1 cellular context compared by ENCODE assay signal in genomic region chr14:73613419-73613963, GRCh38.
TF ChIP-seq lines count a peak whose summit lies in the region.

No MANE protein-coding gene starts in this region.

TF ChIP-seq in HepG2, 621 proteins besides CTCF, POLR2A, EP300 and RAD21:
- TF ChIP-seq SOX5 (CRISPR knock-in tag; IDR thresholded peaks at IDR 0.05; ENCODE audit: borderline replicate concordance) (peak; percentile 46; the same call in 1 of the 2 replicates), KMT2B (CRISPR knock-in tag; IDR thresholded peaks at IDR 0.05) (no peak), KAT7 (CRISPR knock-in tag; IDR thresholded peaks at IDR 0.05; ENCODE audit: borderline replicate concordance) (0 out of 2 replicates have a peak, but pooled peaks have one; percentile 11), ZFX (CRISPR knock-in tag; IDR thresholded peaks at IDR 0.05; ENCODE audit: low read depth) (no peak), GFI1 (CRISPR knock-in tag; IDR thresholded peaks at IDR 0.05; ENCODE audit: borderline replicate concordance) (0 out of 2 replicates have a peak, but pooled peaks have one; percentile 56), HES4 (CRISPR knock-in tag; IDR thresholded peaks at IDR 0.05; ENCODE audit: borderline replicate concordance) (no peak), ZNF264 (CRISPR knock-in tag; IDR thresholded peaks at IDR 0.05) (no peak), ZNF101 (CRISPR knock-in tag; IDR thresholded peaks at IDR 0.05; ENCODE audit: borderline replicate concordance, low read depth) (no peak), ZNF142 (CRISPR knock-in tag; IDR thresholded peaks at IDR 0.05) (no peak), HDAC2 (CRISPR knock-in tag; IDR thresholded peaks at IDR 0.05) (0 out of 2 replicates have a peak, but pooled peaks have one; percentile 8), ZNF768 (CRISPR knock-in tag; IDR thresholded peaks at IDR 0.05) (peak; percentile 58; the same call in 1 of the 2 replicates), GATAD1 (CRISPR knock-in tag; IDR thresholded peaks at IDR 0.05) (no peak), SOX6 (IDR thresholded peaks at IDR 0.05) (no peak), SOX6 (CRISPR knock-in tag; IDR thresholded peaks at IDR 0.05) (0 out of 2 replicates have a peak, but pooled peaks have one; percentile 12), IKZF5 (CRISPR knock-in tag; IDR thresholded peaks at IDR 0.05) (no peak), FOXA1 (IDR thresholded peaks at IDR 0.05) (no peak), FOXA1 (CRISPR knock-in tag; IDR thresholded peaks at IDR 0.05) (peak; percentile 77), ZNF792 (CRISPR knock-in tag; IDR thresholded peaks at IDR 0.05) (0 out of 2 replicates have a peak, but pooled peaks have one; percentile 11), MYNN (CRISPR knock-in tag; IDR thresholded peaks at IDR 0.05; ENCODE audit: low read depth) (no peak), KDM1A (CRISPR knock-in tag; IDR thresholded peaks at IDR 0.05) (no peak), NKX3-1 (CRISPR knock-in tag; IDR thresholded peaks at IDR 0.05) (no peak), ZNF772 (CRISPR knock-in tag; IDR thresholded peaks at IDR 0.05) (no peak), FOXA3 (CRISPR knock-in tag; IDR thresholded peaks at IDR 0.05) (peak; percentile 62), PITX1 (CRISPR knock-in tag; IDR thresholded peaks at IDR 0.05) (peak; percentile 18; the same call in 1 of the 2 replicates), CSRNP2 (CRISPR knock-in tag; conservative IDR thresholded peaks at IDR 0.05; ENCODE audit: low read depth) (no peak), ZNF629 (CRISPR knock-in tag; conservative IDR thresholded peaks at IDR 0.05) (peak; percentile 50), SOX13 (IDR thresholded peaks at IDR 0.05) (no peak), SOX13 (CRISPR knock-in tag; conservative IDR thresholded peaks at IDR 0.05 in 1 of 2, IDR thresholded peaks at IDR 0.05 in 1 of 2) (peak in 1 of 2 experiments; percentile 54; a peak in 1 of 4 replicates), ZGPAT (CRISPR knock-in tag; IDR thresholded peaks at IDR 0.05) (no peak), ZBTB37 (CRISPR knock-in tag; IDR thresholded peaks at IDR 0.05) (no peak), ZKSCAN8 (CRISPR knock-in tag; IDR thresholded peaks at IDR 0.05; ENCODE audit: borderline replicate concordance) (peak; percentile 87), ZNF883 (CRISPR knock-in tag; IDR thresholded peaks at IDR 0.05; ENCODE audit: not compliant biosample characterization) (no peak), RCOR2 (CRISPR knock-in tag; IDR thresholded peaks at IDR 0.05) (peak; percentile 5; the same call in 1 of the 2 replicates)
- TF ChIP-seq, protein P1, sequence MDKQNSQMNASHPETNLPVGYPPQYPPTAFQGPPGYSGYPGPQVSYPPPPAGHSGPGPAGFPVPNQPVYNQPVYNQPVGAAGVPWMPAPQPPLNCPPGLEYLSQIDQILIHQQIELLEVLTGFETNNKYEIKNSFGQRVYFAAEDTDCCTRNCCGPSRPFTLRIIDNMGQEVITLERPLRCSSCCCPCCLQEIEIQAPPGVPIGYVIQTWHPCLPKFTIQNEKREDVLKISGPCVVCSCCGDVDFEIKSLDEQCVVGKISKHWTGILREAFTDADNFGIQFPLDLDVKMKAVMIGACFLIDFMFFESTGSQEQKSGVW (CRISPR knock-in tag; IDR thresholded peaks at IDR 0.05; ENCODE audit: borderline replicate concordance) = no peak
- TF ChIP-seq, protein P2, sequence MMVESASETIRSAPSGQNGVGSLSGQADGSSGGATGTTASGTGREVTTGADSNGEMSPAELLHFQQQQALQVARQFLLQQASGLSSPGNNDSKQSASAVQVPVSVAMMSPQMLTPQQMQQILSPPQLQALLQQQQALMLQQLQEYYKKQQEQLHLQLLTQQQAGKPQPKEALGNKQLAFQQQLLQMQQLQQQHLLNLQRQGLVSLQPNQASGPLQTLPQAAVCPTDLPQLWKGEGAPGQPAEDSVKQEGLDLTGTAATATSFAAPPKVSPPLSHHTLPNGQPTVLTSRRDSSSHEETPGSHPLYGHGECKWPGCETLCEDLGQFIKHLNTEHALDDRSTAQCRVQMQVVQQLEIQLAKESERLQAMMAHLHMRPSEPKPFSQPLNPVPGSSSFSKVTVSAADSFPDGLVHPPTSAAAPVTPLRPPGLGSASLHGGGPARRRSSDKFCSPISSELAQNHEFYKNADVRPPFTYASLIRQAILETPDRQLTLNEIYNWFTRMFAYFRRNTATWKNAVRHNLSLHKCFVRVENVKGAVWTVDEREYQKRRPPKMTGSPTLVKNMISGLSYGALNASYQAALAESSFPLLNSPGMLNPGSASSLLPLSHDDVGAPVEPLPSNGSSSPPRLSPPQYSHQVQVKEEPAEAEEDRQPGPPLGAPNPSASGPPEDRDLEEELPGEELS (CRISPR knock-in tag; IDR thresholded peaks at IDR 0.05) = 0 out of 2 replicates have a peak, but pooled peaks have one; percentile 6
- TF ChIP-seq, protein P3, sequence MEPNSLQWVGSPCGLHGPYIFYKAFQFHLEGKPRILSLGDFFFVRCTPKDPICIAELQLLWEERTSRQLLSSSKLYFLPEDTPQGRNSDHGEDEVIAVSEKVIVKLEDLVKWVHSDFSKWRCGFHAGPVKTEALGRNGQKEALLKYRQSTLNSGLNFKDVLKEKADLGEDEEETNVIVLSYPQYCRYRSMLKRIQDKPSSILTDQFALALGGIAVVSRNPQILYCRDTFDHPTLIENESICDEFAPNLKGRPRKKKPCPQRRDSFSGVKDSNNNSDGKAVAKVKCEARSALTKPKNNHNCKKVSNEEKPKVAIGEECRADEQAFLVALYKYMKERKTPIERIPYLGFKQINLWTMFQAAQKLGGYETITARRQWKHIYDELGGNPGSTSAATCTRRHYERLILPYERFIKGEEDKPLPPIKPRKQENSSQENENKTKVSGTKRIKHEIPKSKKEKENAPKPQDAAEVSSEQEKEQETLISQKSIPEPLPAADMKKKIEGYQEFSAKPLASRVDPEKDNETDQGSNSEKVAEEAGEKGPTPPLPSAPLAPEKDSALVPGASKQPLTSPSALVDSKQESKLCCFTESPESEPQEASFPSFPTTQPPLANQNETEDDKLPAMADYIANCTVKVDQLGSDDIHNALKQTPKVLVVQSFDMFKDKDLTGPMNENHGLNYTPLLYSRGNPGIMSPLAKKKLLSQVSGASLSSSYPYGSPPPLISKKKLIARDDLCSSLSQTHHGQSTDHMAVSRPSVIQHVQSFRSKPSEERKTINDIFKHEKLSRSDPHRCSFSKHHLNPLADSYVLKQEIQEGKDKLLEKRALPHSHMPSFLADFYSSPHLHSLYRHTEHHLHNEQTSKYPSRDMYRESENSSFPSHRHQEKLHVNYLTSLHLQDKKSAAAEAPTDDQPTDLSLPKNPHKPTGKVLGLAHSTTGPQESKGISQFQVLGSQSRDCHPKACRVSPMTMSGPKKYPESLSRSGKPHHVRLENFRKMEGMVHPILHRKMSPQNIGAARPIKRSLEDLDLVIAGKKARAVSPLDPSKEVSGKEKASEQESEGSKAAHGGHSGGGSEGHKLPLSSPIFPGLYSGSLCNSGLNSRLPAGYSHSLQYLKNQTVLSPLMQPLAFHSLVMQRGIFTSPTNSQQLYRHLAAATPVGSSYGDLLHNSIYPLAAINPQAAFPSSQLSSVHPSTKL (CRISPR knock-in tag; IDR thresholded peaks at IDR 0.05) = peak; percentile 42; the same call in 1 of the 2 replicates
